In the genomic region with DNA sequence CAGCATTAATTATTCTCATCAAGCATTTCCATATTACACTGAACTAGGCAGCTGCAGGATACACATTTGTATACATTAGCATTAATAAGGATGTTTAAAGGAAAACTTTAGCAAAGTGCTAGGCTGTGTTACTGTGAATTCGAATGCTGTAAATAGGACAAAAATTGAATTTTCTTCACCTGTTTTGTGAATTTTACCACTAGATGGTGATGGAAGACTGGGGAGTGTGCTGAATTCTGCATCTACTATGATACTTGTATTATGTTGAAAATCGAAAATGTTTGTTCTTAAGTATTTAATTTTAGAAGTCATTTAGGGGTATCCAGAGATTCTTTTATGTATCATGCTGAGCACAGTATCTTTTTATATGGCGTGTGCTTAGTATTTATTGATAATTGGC, we compare ENCODE assay signal across 3 cellular contexts.
TF ChIP-seq lines count a peak whose summit lies in the region.

No MANE protein-coding gene starts in this region.

TF ChIP-seq in IMR-90, 13 proteins besides CTCF, POLR2A, EP300 and RAD21:
- TF ChIP-seq SMC3 (IDR thresholded peaks at IDR 0.05; ENCODE audit: low read depth, low read length) (peak; percentile 82), MAZ (IDR thresholded peaks at IDR 0.05; ENCODE audit: borderline replicate concordance, low read depth, low read length) (no peak), CEBPB (IDR thresholded peaks at IDR 0.05; ENCODE audit: low read depth, low read length) (no peak), ELK1 (IDR thresholded peaks at IDR 0.05; ENCODE audit: borderline replicate concordance, low read depth, low read length) (no peak), RCOR1 (IDR thresholded peaks at IDR 0.05; ENCODE audit: insufficient replicate concordance, low read length) (no peak)

TF ChIP-seq in HepG2, 621 proteins besides CTCF, POLR2A, EP300 and RAD21:
- TF ChIP-seq MTA1 (CRISPR knock-in tag; IDR thresholded peaks at IDR 0.05; ENCODE audit: borderline replicate concordance), result no peak
- TF ChIP-seq ADNP (CRISPR knock-in tag; IDR thresholded peaks at IDR 0.05), result no peak
- TF ChIP-seq STAG1 (CRISPR knock-in tag; IDR thresholded peaks at IDR 0.05), result peak; percentile 60

TF ChIP-seq in HEK293T, 16 proteins besides CTCF, POLR2A, EP300 and RAD21:
- TF ChIP-seq SP1 (IDR thresholded peaks at IDR 0.05) (no peak), NFRKB (IDR thresholded peaks at IDR 0.05) (no peak), TARDBP (IDR thresholded peaks at IDR 0.05) (no peak), FOXA1 (IDR thresholded peaks at IDR 0.05) (no peak), ARNT (IDR thresholded peaks at IDR 0.05) (no peak), L3MBTL2 (conservative IDR thresholded peaks at IDR 0.05) (no peak), HDGF (IDR thresholded peaks at IDR 0.05; ENCODE audit: borderline replicate concordance) (no peak), SUZ12 (IDR thresholded peaks at IDR 0.05) (no peak), LEF1 (IDR thresholded peaks at IDR 0.05; ENCODE audit: borderline replicate concordance) (no peak)
- TF ChIP-seq, protein P1, sequence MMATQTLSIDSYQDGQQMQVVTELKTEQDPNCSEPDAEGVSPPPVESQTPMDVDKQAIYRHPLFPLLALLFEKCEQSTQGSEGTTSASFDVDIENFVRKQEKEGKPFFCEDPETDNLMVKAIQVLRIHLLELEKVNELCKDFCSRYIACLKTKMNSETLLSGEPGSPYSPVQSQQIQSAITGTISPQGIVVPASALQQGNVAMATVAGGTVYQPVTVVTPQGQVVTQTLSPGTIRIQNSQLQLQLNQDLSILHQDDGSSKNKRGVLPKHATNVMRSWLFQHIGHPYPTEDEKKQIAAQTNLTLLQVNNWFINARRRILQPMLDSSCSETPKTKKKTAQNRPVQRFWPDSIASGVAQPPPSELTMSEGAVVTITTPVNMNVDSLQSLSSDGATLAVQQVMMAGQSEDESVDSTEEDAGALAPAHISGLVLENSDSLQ (IDR thresholded peaks at IDR 0.05), result no peak
